18 cellular contexts compared by ENCODE assay signal in the genomic region with DNA sequence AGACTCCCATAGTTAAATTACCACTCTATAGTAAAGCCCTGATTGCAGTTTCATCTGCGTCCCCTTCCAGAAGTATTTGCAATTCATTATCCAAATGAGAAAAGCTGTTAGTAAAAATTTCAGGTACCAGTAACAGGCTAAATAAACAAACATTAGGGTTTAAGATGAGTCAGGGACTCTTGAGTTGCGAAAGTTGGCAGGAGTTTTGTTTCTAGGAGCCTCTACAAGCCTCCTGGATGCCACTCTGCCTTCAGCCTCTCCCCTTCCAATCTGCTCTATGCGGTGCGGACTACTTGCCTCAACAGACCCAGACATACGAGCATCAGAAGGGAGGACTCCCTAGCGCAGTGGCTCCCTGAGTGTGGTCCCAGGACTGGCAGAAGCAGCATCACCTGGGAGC.
DNase-seq lines count a peak whose midpoint lies in the region; ATAC-seq, FAIRE-seq and TF ChIP-seq lines count a peak whose summit lies in the region.
"Had no signal": no experiment of that assay in that cellular context is flagged by ENCODE, and none has a peak within 500 bp of the region (broad histone marks: within the 10 kb centered on the region; RNA-seq: fewer than 3 reads in every experiment).

No MANE protein-coding gene starts in this region.

- H3K27me3 ChIP-seq in bronchial epithelial cell (ENCODE audit: control insufficient read depth, insufficient read depth, low read length) (no peaks in the 10 kb centered on the region), thyroid gland (no peaks in the 10 kb centered on the region)
- H3K27me3 ChIP-seq: uterus had no signal

- H3K36me3 ChIP-seq in bronchial epithelial cell (ENCODE audit: control insufficient read depth, insufficient read depth, low read length) (no peaks in the 10 kb centered on the region), thyroid gland (no peaks in the 10 kb centered on the region)
- H3K36me3 ChIP-seq: HAP-1, uterus had no signal

- WGBS in thyroid gland, 2 donors: 47 to 50% methylated on average over 6 of the region's 6 CpGs

- no peak for TF ChIP-seq POLR2A in thyroid gland (IDR thresholded peaks at IDR 0.05)

- FAIRE-seq in bronchial epithelial cell (lab: Jason Lieb, UNC): peak; percentile 95
- FAIRE-seq: A549, GM18507 had no signal

- no peaks in the 10 kb centered on the region for H3K4me1 ChIP-seq in thyroid gland
- H3K4me1 ChIP-seq: A549, HAP-1, uterus had no signal

- DNase-seq in NCI-H510A treated with DMSO at 0.1 percent for 48 hours (lab: John Stamatoyannopoulos, UW) (peak; percentile 64), NCI-H510A (lab: John Stamatoyannopoulos, UW) (no peak), NCI-H2196 (lab: John Stamatoyannopoulos, UW; ENCODE audit: unreplicated experiment) (peak; percentile 54), bronchial epithelial cell (ENCODE audit: low read depth) (peak; percentile 94), thyroid gland (peak; percentile 26 to 47), left colon (no peak)
- DNase-seq: C1 segment of cervical spinal cord; effector memory CD8-positive, alpha-beta T cell; NCI-H2081 treated with DMSO at 0.1 percent for 48 hours; SHP77; uterus had no signal

- TF ChIP-seq CTCF in bronchial epithelial cell (IDR thresholded peaks at IDR 0.05; ENCODE audit: insufficient read depth, low read length, severe bottlenecking) (no peak), thyroid gland (IDR thresholded peaks at IDR 0.05) (no peak)

- intact Hi-C loops in thyroid gland (cut with DNase I) (no loop called here), left colon (cut with DNase I, micrococcal nuclease) (no loop called here)

- H3K4me3 ChIP-seq in bronchial epithelial cell (ENCODE audit: low read depth, low read length) (no peak overlapping the region), thyroid gland (replicated peaks in 1 of 3) (no peak overlapping the region)
- H3K4me3 ChIP-seq: A549, HAP-1, uterus had no signal

- H3K9me3 ChIP-seq in thyroid gland: no peaks in the 10 kb centered on the region
- H3K9me3 ChIP-seq: A549, HAP-1, uterus had no signal

- ATAC-seq in SK-N-SH treated with all-trans-retinoic acid at 6 μM for 48 hours (no peak), left colon (no peak), HG03280 (IDR thresholded peaks at IDR 0.05; ENCODE audit: unreplicated experiment) (no peak)
- ATAC-seq: A549; effector memory CD8-positive, alpha-beta T cell; left lobe of liver; sciatic nerve had no signal

- H3K27ac ChIP-seq in thyroid gland: no peak overlapping the region
- H3K27ac ChIP-seq: A549, uterus had no signal

TF ChIP-seq in SK-N-SH treated with all-trans-retinoic acid at 6 μM for 48 hours, 23 proteins besides CTCF, POLR2A, EP300 and RAD21:
- TF ChIP-seq ZNF70 (CRISPR knock-in tag; IDR thresholded peaks at IDR 0.05): no peak
- TF ChIP-seq SNAI2 (CRISPR knock-in tag; IDR thresholded peaks at IDR 0.05): no peak
- TF ChIP-seq ESRRG (CRISPR knock-in tag; IDR thresholded peaks at IDR 0.05): no peak

Comparison
In these comparisons a context has a peak if more than half of its experiments do, and no peak if none do; other contexts are left out.
1. DNase-seq: peak in NCI-H510A treated with DMSO at 0.1 percent for 48 hours (single experiment), NCI-H2196 (single experiment), bronchial epithelial cell (single experiment) and thyroid gland (2 of 2); none in NCI-H510A (single experiment) and left colon (0 of 2).